Comparison of ENCODE assay signal across 9 cellular contexts in the genomic region with DNA sequence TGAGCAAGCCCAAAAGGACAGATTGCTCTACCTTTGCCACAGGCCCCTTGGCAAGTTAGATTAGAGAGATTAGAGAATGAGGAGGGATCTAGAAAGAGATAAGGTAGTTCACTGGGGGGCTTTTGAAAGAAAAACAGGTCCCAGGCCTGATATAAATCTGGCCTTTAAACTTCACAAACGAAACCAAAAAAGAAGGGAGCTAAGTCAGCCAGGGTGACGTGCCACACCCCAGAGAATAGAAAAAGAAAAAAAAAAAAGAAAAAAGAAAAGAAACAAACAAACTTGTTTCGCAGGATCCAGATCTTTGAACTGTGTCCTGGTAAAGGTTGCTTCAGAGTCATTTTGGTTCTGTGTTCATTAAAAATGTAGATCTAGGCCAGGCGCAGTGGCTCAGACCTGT. TPM values are rescaled to one million over a fixed set of nuclear protein-coding genes. Genes with fewer than 3 reads are reported as not detected.
DNase-seq lines count a peak whose midpoint lies in the region; ATAC-seq, FAIRE-seq and TF ChIP-seq lines count a peak whose summit lies in the region.
"Had no signal": no experiment of that assay in that cellular context is flagged by ENCODE, and none has a peak within 500 bp of the region (broad histone marks: within the 10 kb centered on the region; RNA-seq: fewer than 3 reads in every experiment).

No MANE protein-coding gene starts in this region.

- TF ChIP-seq CTCF in keratinocyte (optimal IDR thresholded peaks at IDR 0.05 in 1 of 3, IDR thresholded peaks at IDR 0.05 in 1 of 3, conservative IDR thresholded peaks at IDR 0.05 in 1 of 3; ENCODE audit: extremely low read depth in 1 of 3, insufficient read depth in 2 of 3, low read length in 3 of 3): no peak

- ATAC-seq in stimulated activated naive CD8-positive, alpha-beta T cell treated with anti-CD3 and anti-CD28 coated beads, Interleukin-15, amount 100 ng/mL, for 72 hours: no peak

- H3K4me1 ChIP-seq in keratinocyte (ENCODE audit: control insufficient read depth, extremely low read depth, insufficient read depth, low read length): peaks cover 8% of the 10 kb centered on the region

- H3K9me1 ChIP-seq in keratinocyte (ENCODE audit: control insufficient read depth, extremely low read depth, insufficient read depth, low read length): no peaks in the 10 kb centered on the region

- peak overlapping the region; percentile 42 for H3K27ac ChIP-seq in KOPT-K1 (ENCODE audit: low read depth, low read length, poor library complexity, severe bottlenecking)
- H3K27ac ChIP-seq in keratinocyte (ENCODE audit: control insufficient read depth, insufficient read depth, low read length): no peak overlapping the region

- no peak for DNase-seq in activated T-helper 1 cell treated with anti-CD3 and anti-CD28 coated beads, Interleukin-12 subunit alpha, Interleukin-12 subunit beta, Interleukin-2, Interleukin-4 antibody, amounts not matched to agents 30 ng/mL and 10 ng/mL and 1 ng/mL, durations not matched to agents 14 hours and 24 hours and 36 hours (ENCODE audit: low spot score)
- DNase-seq in keratinocyte (ENCODE audit: low read depth, low spot score) (no peak), NCI-H2107 (lab: John Stamatoyannopoulos, UW) (no peak), DMS79 (lab: John Stamatoyannopoulos, UW) (no peak)
- DNase-seq in stimulated activated naive CD8-positive, alpha-beta T cell treated with anti-CD3 and anti-CD28 coated beads, Interleukin-15, amount 100 ng/mL, for 72 hours: no peak
- no peak for DNase-seq in stimulated activated CD4-positive, alpha-beta T cell treated with anti-CD3 and anti-CD28 coated beads, Interleukin-15, amount 100 ng/mL, for 24 hours

- H3K36me3 ChIP-seq in KOPT-K1 (ENCODE audit: insufficient read depth, low read length) (no peaks in the 10 kb centered on the region), keratinocyte (ENCODE audit: control insufficient read depth in 2 of 2, extremely low read depth in 1 of 2, insufficient read depth in 2 of 2, low read length in 2 of 2) (no peaks in the 10 kb centered on the region)

- H3K9me3 ChIP-seq in KOPT-K1 (ENCODE audit: insufficient read depth, low read length, poor library complexity, severe bottlenecking) (no peaks in the 10 kb centered on the region), keratinocyte (ENCODE audit: control insufficient read depth, low read depth, low read length) (no peaks in the 10 kb centered on the region)

- FAIRE-seq in keratinocyte (lab: Jason Lieb, UNC): no peak

- H3K9ac ChIP-seq in keratinocyte (ENCODE audit: control insufficient read depth, extremely low read depth, insufficient read depth, low read length): no peak overlapping the region

- H3K4me1 Mint-ChIP-seq in activated T-helper 1 cell treated with anti-CD3 and anti-CD28 coated beads, Interleukin-12 subunit alpha, Interleukin-12 subunit beta, Interleukin-2, Interleukin-4 antibody, amounts not matched to agents 30 ng/mL and 10 ng/mL and 1 ng/mL, durations not matched to agents 14 hours and 24 hours and 36 hours (ENCODE audit: low read depth): peaks cover 73% of the 10 kb centered on the region
- peaks cover 58% of the 10 kb centered on the region for H3K4me1 Mint-ChIP-seq in stimulated activated naive CD8-positive, alpha-beta T cell treated with anti-CD3 and anti-CD28 coated beads, Interleukin-15, amount 100 ng/mL, for 72 hours

- H3K27me3 Mint-ChIP-seq in activated T-helper 1 cell treated with anti-CD3 and anti-CD28 coated beads, Interleukin-12 subunit alpha, Interleukin-12 subunit beta, Interleukin-2, Interleukin-4 antibody, amounts not matched to agents 30 ng/mL and 10 ng/mL and 1 ng/mL, durations not matched to agents 14 hours and 24 hours and 36 hours (ENCODE audit: insufficient read depth): no peaks in the 10 kb centered on the region
- no peaks in the 10 kb centered on the region for H3K27me3 Mint-ChIP-seq in stimulated activated naive CD8-positive, alpha-beta T cell treated with anti-CD3 and anti-CD28 coated beads, Interleukin-15, amount 100 ng/mL, for 72 hours

- H3K9me3 Mint-ChIP-seq in activated T-helper 1 cell treated with anti-CD3 and anti-CD28 coated beads, Interleukin-12 subunit alpha, Interleukin-12 subunit beta, Interleukin-2, Interleukin-4 antibody, amounts not matched to agents 30 ng/mL and 10 ng/mL and 1 ng/mL, durations not matched to agents 14 hours and 24 hours and 36 hours: no peaks in the 10 kb centered on the region
- no peaks in the 10 kb centered on the region for H3K9me3 Mint-ChIP-seq in stimulated activated naive CD8-positive, alpha-beta T cell treated with anti-CD3 and anti-CD28 coated beads, Interleukin-15, amount 100 ng/mL, for 72 hours

- H3K4me2 ChIP-seq in keratinocyte (ENCODE audit: control insufficient read depth, extremely low read depth, insufficient read depth, low read depth, low read length): peak overlapping the region; percentile 39

- no peaks in the 10 kb centered on the region for H4K20me1 ChIP-seq in keratinocyte (ENCODE audit: control insufficient read depth, extremely low read depth, insufficient read depth, low read length)

- H3K36me3 Mint-ChIP-seq in activated T-helper 1 cell treated with anti-CD3 and anti-CD28 coated beads, Interleukin-12 subunit alpha, Interleukin-12 subunit beta, Interleukin-2, Interleukin-4 antibody, amounts not matched to agents 30 ng/mL and 10 ng/mL and 1 ng/mL, durations not matched to agents 14 hours and 24 hours and 36 hours (ENCODE audit: low read depth): peaks cover 6% of the 10 kb centered on the region

- peak overlapping the region; percentile 87 for H3K27ac Mint-ChIP-seq in activated T-helper 1 cell treated with anti-CD3 and anti-CD28 coated beads, Interleukin-12 subunit alpha, Interleukin-12 subunit beta, Interleukin-2, Interleukin-4 antibody, amounts not matched to agents 30 ng/mL and 10 ng/mL and 1 ng/mL, durations not matched to agents 14 hours and 24 hours and 36 hours
- peak overlapping the region in 1 of 2 donors; percentile 76 for H3K27ac Mint-ChIP-seq in stimulated activated naive CD8-positive, alpha-beta T cell treated with anti-CD3 and anti-CD28 coated beads, Interleukin-15, amount 100 ng/mL, for 72 hours

- H3K27me3 ChIP-seq in keratinocyte (ENCODE audit: control insufficient read depth, extremely low read depth, insufficient read depth, low read length): no peaks in the 10 kb centered on the region

- intact Hi-C loops in activated T-helper 1 cell treated with anti-CD3 and anti-CD28 coated beads, Interleukin-12 subunit alpha, Interleukin-12 subunit beta, Interleukin-2, Interleukin-4 antibody, amounts not matched to agents 30 ng/mL and 10 ng/mL and 1 ng/mL, durations not matched to agents 14 hours and 24 hours and 36 hours (cut with micrococcal nuclease): no loop called here

- no peak overlapping the region for H3K4me3 ChIP-seq in keratinocyte (ENCODE audit: control insufficient read depth in 2 of 3, extremely low read depth in 1 of 3, insufficient read depth in 2 of 3, low read depth in 1 of 3, low read length in 3 of 3)

- H3K4me3 Mint-ChIP-seq in activated T-helper 1 cell treated with anti-CD3 and anti-CD28 coated beads, Interleukin-12 subunit alpha, Interleukin-12 subunit beta, Interleukin-2, Interleukin-4 antibody, amounts not matched to agents 30 ng/mL and 10 ng/mL and 1 ng/mL, durations not matched to agents 14 hours and 24 hours and 36 hours: peak overlapping the region; percentile 99
- peak overlapping the region; percentile 75 to 80 for H3K4me3 Mint-ChIP-seq in stimulated activated naive CD8-positive, alpha-beta T cell treated with anti-CD3 and anti-CD28 coated beads, Interleukin-15, amount 100 ng/mL, for 72 hours

- H2AFZ ChIP-seq in keratinocyte (ENCODE audit: control insufficient read depth, low read length): no peak overlapping the region

- no peaks in the 10 kb centered on the region for H3K79me2 ChIP-seq in keratinocyte (ENCODE audit: control insufficient read depth, insufficient read depth, low read length)

- dilution Hi-C loops in keratinocyte (cut with MboI; ENCODE audit: extremely low pct_ligation_motif_present, low sequenced_read_pairs): no loop called here

RNA-seq across cellular contexts. Expression of a gene that starts 3.6 kb away (rescaled TPM):
- 25.1 and 38.5 TPM in 2 replicates for total RNA-seq in activated T-helper 1 cell treated with anti-CD3 and anti-CD28 coated beads, Interleukin-12 subunit alpha, Interleukin-12 subunit beta, Interleukin-2, Interleukin-4 antibody, amounts not matched to agents 30 ng/mL and 10 ng/mL and 1 ng/mL, durations not matched to agents 14 hours and 24 hours and 36 hours
- polyA plus RNA-seq in keratinocyte: 3.3 to 4.6 TPM (median 3.7 TPM) in 3 replicates
- polyA plus RNA-seq in keratinocyte (2011; ENCODE audit: low read depth): 27.3 TPM
- 2.9 and 5.7 TPM in 2 replicates for polyA plus RNA-seq in keratinocyte (2011; cell fraction: cytosol; rRNA removed)
- polyA plus RNA-seq in keratinocyte (2011; cell fraction: nucleus; rRNA removed): 3.9 and 5.5 TPM in 2 replicates
- 3.0 and 8.2 TPM in 2 replicates for polyA plus RNA-seq in keratinocyte (2012; ENCODE audit: low replicate concordance)
- polyA minus RNA-seq in keratinocyte: 1.4 to 6.0 TPM (median 2.1 TPM) in 3 replicates
- 3.8 TPM for polyA minus RNA-seq in keratinocyte (2011; cell fraction: cytosol; rRNA and poly(A)+ RNA removed)
- 5.0 and 5.3 TPM in 2 replicates for polyA minus RNA-seq in keratinocyte (2011; cell fraction: nucleus; rRNA and poly(A)+ RNA removed)

RNA-seq across cellular contexts. Expression of a gene that starts 31.8 kb away (rescaled TPM):
- total RNA-seq in activated T-helper 1 cell treated with anti-CD3 and anti-CD28 coated beads, Interleukin-12 subunit alpha, Interleukin-12 subunit beta, Interleukin-2, Interleukin-4 antibody, amounts not matched to agents 30 ng/mL and 10 ng/mL and 1 ng/mL, durations not matched to agents 14 hours and 24 hours and 36 hours: not detected in 2 replicates
- polyA plus RNA-seq in keratinocyte: not detected in 3 replicates
- not detected for polyA plus RNA-seq in keratinocyte (2011; ENCODE audit: low read depth)
- polyA plus RNA-seq in keratinocyte (2011; cell fraction: cytosol; rRNA removed): not detected in 2 replicates
- polyA plus RNA-seq in keratinocyte (2011; cell fraction: nucleus; rRNA removed): not detected in 2 replicates
- polyA plus RNA-seq in keratinocyte (2012; ENCODE audit: low replicate concordance): 0.16 and 0.35 TPM in 2 replicates
- not detected in 3 replicates for polyA minus RNA-seq in keratinocyte
- polyA minus RNA-seq in keratinocyte (2011; cell fraction: cytosol; rRNA and poly(A)+ RNA removed): not detected
- polyA minus RNA-seq in keratinocyte (2011; cell fraction: nucleus; rRNA and poly(A)+ RNA removed): not detected in 2 replicates
- total RNA-seq: H4, HT-29 had no signal
